22 cellular contexts compared by ENCODE assay signal in the genomic region with DNA sequence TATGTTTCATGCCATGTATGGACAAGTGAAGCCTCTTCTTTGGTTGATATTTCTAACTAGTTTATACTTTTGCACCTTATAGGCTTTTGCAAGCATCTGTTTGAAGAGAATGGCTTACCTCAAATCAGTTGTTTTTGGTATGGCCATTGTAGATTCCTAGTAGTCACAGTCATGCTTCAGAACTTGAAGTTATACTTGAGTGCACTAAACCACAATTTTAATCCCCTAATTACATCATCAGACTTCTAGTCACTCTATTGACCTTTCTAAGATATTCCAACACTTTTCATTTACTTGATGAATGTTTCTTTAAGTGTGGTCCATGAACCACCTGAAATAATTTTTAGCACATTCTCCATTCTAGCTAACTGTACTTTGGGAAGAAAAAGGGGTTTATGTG. TPM values are rescaled to one million over a fixed set of nuclear protein-coding genes. Genes with fewer than 3 reads are reported as not detected.
"Had no signal": no experiment of that assay in that cellular context is flagged by ENCODE, and none has a peak within 500 bp of the region (broad histone marks: within the 10 kb centered on the region; RNA-seq: fewer than 3 reads in every experiment).

No MANE protein-coding gene starts in this region.

- H3K36me3 ChIP-seq: adrenal gland, thoracic aorta had no signal

- H3K27ac Mint-ChIP-seq: activated naive CD4-positive, alpha-beta T cell treated with anti-CD3 and anti-CD28 coated beads, Interleukin-2, amount 50 U/mL, for 72 hours; effector memory CD8-positive, alpha-beta T cell; memory B cell; progenitor cell of endocrine pancreas had no signal

- H3K4me1 Mint-ChIP-seq: neural crest cell had no signal

- H3K4me3 Mint-ChIP-seq: effector memory CD8-positive, alpha-beta T cell; memory B cell; naive B cell; neural crest cell; T-cell had no signal

- H3K27me3 Mint-ChIP-seq: effector memory CD8-positive, alpha-beta T cell; memory B cell; naive B cell; progenitor cell of endocrine pancreas; T-cell had no signal

- H3K4me2 ChIP-seq: SK-N-SH had no signal

- H3K27me3 ChIP-seq: adrenal gland had no signal

- H3K4me1 ChIP-seq: adrenal gland had no signal

- FAIRE-seq: small intestine had no signal

- H3K9ac ChIP-seq: SK-N-SH had no signal

- ATAC-seq: effector memory CD8-positive, alpha-beta T cell; mucosa of descending colon; right cardiac atrium; T-cell had no signal

- H3K27ac ChIP-seq: adrenal gland, thoracic aorta had no signal

- H3K4me3 ChIP-seq: adrenal gland, mucosa of descending colon, thoracic aorta had no signal

- H3K9me3 ChIP-seq: mucosa of descending colon, SK-N-SH had no signal

- DNase-seq: activated CD4-positive, CD25-positive, alpha-beta regulatory T cell treated with anti-CD3 and anti-CD28 coated beads, Interleukin-2, amount 50 U/mL, for 72 hours; activated gamma-delta T cell treated with Interleukin-2 at 50 U/mL for 16 hours; adrenal gland; effector memory CD8-positive, alpha-beta T cell; foreskin melanocyte; kidney; mucosa of descending colon; naive B cell; right cardiac atrium; SK-N-SH; small intestine; stimulated activated CD4-positive, alpha-beta T cell treated with anti-CD3 and anti-CD28 coated beads, Interleukin-15, amount 100 ng/mL, for 24 hours; stimulated activated CD4-positive, alpha-beta T cell treated with anti-CD3 and anti-CD28 coated beads, Interleukin-2, amount 100 ng/mL, for 48 hours; T-cell; T-helper 9 cell had no signal

RNA-seq across cellular contexts. Expression of a gene that starts 18.6 kb away (rescaled TPM):
- total RNA-seq: dermis microvascular lymphatic vessel endothelial cell, fibroblast of lung, neural crest cell, progenitor cell of endocrine pancreas had no signal
- polyA plus RNA-seq: fibroblast of lung, SK-N-SH had no signal
